In the genomic region with DNA sequence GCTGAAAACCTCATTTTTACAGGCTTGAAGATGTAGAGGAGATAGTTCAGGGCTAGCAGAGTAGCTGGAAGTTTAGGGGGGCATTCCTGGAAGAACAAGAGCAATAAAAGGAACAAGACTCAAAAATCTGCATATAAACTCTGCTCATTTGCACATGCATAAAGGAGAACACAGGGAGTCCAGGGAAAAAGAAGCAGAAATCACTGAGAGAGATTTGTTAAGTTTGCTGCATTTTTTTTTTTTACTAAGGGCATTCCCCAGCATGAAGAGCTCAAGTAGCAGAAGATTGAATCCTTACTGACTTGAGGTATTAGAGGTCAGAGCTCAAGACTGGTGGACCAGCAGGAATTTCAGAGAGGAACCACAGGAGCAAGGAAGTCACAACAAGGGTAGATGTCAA, we compare ENCODE assay signal across 22 cellular contexts. TPM values are rescaled to one million over a fixed set of nuclear protein-coding genes. Genes with fewer than 3 reads are reported as not detected.
A peak's percentile ranks its signal among the peaks of the same experiment; 100 is the strongest.
DNase-seq lines count a peak whose midpoint lies in the region; ATAC-seq, FAIRE-seq and TF ChIP-seq lines count a peak whose summit lies in the region.
"Had no signal": no experiment of that assay in that cellular context is flagged by ENCODE, and none has a peak within 500 bp of the region (broad histone marks: within the 10 kb centered on the region; RNA-seq: fewer than 3 reads in every experiment).

No MANE protein-coding gene starts in this region.

- TF ChIP-seq EP300 in A549 (IDR thresholded peaks at IDR 0.05), result no peak

- peaks cover 34% of the 10 kb centered on the region for H3K9me3 Mint-ChIP-seq in WTC11
- peaks cover 27% of the 10 kb centered on the region for H3K9me3 Mint-ChIP-seq in activated CD4-positive, alpha-beta memory T cell treated with anti-CD3 and anti-CD28 coated beads for 36 hours

- peak; percentile 13 for FAIRE-seq in A549 (lab: Jason Lieb, UNC)
- FAIRE-seq: GM12891, GM18507, K562 had no signal

- DNase-seq in A549 (ENCODE audit: low read depth in 1 of 2, low spot score in 1 of 2), result no peak
- DNase-seq in HCT116 (ENCODE audit: low read depth, low spot score), result no peak
- DNase-seq in WTC11 (ENCODE audit: low spot score), result no peak
- peak; percentile 9 for DNase-seq in iPS DF 6.9 (ENCODE audit: low read depth, low spot score)
- DNase-seq in amniotic stem cell (lab: John Stamatoyannopoulos, UW), result no peak
- no peak for DNase-seq in activated gamma-delta T cell treated with Interleukin-2 at 50 U/mL for 16 hours
- DNase-seq in GM10266 (ENCODE audit: extremely low spot score), result no peak
- DNase-seq in activated CD4-positive, alpha-beta memory T cell treated with anti-CD3 and anti-CD28 coated beads for 36 hours, result no peak
- DNase-seq: CD4-positive, alpha-beta memory T cell; DMS 273 treated with DMSO at 0.1 percent for 48 hours; DMS53; DND-41; EL; IMR-90 had no signal

- H3K4me3 ChIP-seq in A549 (no peak overlapping the region), HCT116 (replicated peaks in 1 of 2; ENCODE audit: low read depth in 1 of 2, low read length in 2 of 2) (no peak overlapping the region), iPS DF 6.9 (ENCODE audit: low read length) (no peak overlapping the region)
- H3K4me3 ChIP-seq: BLaER1, K562 had no signal

- H3K27me3 Mint-ChIP-seq in WTC11 (ENCODE audit: low read depth), result peaks cover 7% of the 10 kb centered on the region
- peaks cover 11% of the 10 kb centered on the region for H3K27me3 Mint-ChIP-seq in activated CD4-positive, alpha-beta memory T cell treated with anti-CD3 and anti-CD28 coated beads for 36 hours

- no peaks in the 10 kb centered on the region for H3K79me2 ChIP-seq in HCT116 (ENCODE audit: insufficient read depth, low read length)

- POLR2A ChIA-PET in A549 (lab: Yijun Ruan, JAX), result no interaction called here
- POLR2A ChIA-PET in HCT116 (lab: Charles Lee), result no interaction called here
- POLR2A ChIA-PET in WTC11 (lab: Charles Lee), result no interaction called here
- POLR2A ChIA-PET in activated CD4-positive, alpha-beta memory T cell treated with anti-CD3 and anti-CD28 coated beads for 36 hours (lab: Charles Lee), result no interaction called here

- TF ChIP-seq CTCF in A549 (IDR thresholded peaks at IDR 0.05) (no peak), HCT116 (IDR thresholded peaks at IDR 0.05 in 2 of 3, conservative IDR thresholded peaks at IDR 0.05 in 1 of 3; ENCODE audit: borderline replicate concordance in 1 of 3, insufficient read depth in 1 of 3, low read depth in 2 of 3, low read length in 2 of 3) (no peak), WTC11 (IDR thresholded peaks at IDR 0.05) (no peak), GM10266 (IDR thresholded peaks at IDR 0.05; ENCODE audit: control insufficient read depth, insufficient read depth, low read depth, missing control alignments) (no peak)

- H3K36me3 ChIP-seq in HCT116 (ENCODE audit: control insufficient read depth in 1 of 2, insufficient read depth in 2 of 2, low read length in 2 of 2) (no peaks in the 10 kb centered on the region), iPS DF 6.9 (ENCODE audit: control insufficient read depth, insufficient read depth, low read length) (no peaks in the 10 kb centered on the region)
- H3K36me3 ChIP-seq: BLaER1 had no signal

- CTCF ChIA-PET in A549 (lab: Yijun Ruan, JAX), result interaction anchor here (0.8 kb wide), 1 partner anchor 116 kb away, joined by 3 read pairs; no protein-coding TSS in a partner anchor
- CTCF ChIA-PET in HCT116 (lab: Charles Lee), result no interaction called here
- CTCF ChIA-PET in WTC11 (lab: Charles Lee), result interaction anchor here (0.9 to 2.5 kb wide), 7 partner anchors 20 to 167 kb away, joined by 3 to 32 read pairs (median 3); no protein-coding TSS in a partner anchor
- CTCF ChIA-PET in activated CD4-positive, alpha-beta memory T cell treated with anti-CD3 and anti-CD28 coated beads for 36 hours (lab: Charles Lee), result interaction anchor here (1.2 kb wide), 1 partner anchor 20 kb away, joined by 3 read pairs; no protein-coding TSS in a partner anchor

- no peak for ATAC-seq in A549
- no peak for ATAC-seq in HCT116
- ATAC-seq in WTC11, result peak; percentile 85
- ATAC-seq: K562 had no signal

- H2AFZ ChIP-seq in HCT116 (ENCODE audit: low read depth, low read length, poor library complexity, severe bottlenecking), result peak overlapping the region; percentile 47

- H3K9me2 ChIP-seq in HCT116 (ENCODE audit: insufficient read depth), result no peaks in the 10 kb centered on the region

- H3K4me1 Mint-ChIP-seq in WTC11, result peaks cover 12% of the 10 kb centered on the region
- no peaks in the 10 kb centered on the region for H3K4me1 Mint-ChIP-seq in activated CD4-positive, alpha-beta memory T cell treated with anti-CD3 and anti-CD28 coated beads for 36 hours (ENCODE audit: low read depth)
- H3K4me1 Mint-ChIP-seq: CD14-positive monocyte; CD4-positive, alpha-beta memory T cell had no signal

- RAD21 ChIA-PET in HCT116 (lab: Charles Lee; ENCODE audit: low non-redundant PET in 1 of 2, low total read pairs in 2 of 2, uncharacterized antibody in 2 of 2, unreplicated experiment in 2 of 2), result no interaction called here

- H4K20me1 ChIP-seq in HCT116 (ENCODE audit: insufficient read depth), result no peaks in the 10 kb centered on the region
- H4K20me1 ChIP-seq: BLaER1 had no signal

- no peak overlapping the region for H3K9ac ChIP-seq in HCT116 (ENCODE audit: low read length)
- H3K9ac ChIP-seq: BLaER1 had no signal

- H3K36me3 Mint-ChIP-seq in WTC11, result peaks cover 28% of the 10 kb centered on the region
- H3K36me3 Mint-ChIP-seq in activated CD4-positive, alpha-beta memory T cell treated with anti-CD3 and anti-CD28 coated beads for 36 hours, result peaks cover 15% of the 10 kb centered on the region
- H3K36me3 Mint-ChIP-seq: CD14-positive monocyte had no signal

- peak overlapping the region; percentile 83 for H3K27ac Mint-ChIP-seq in WTC11
- H3K27ac Mint-ChIP-seq in activated CD4-positive, alpha-beta memory T cell treated with anti-CD3 and anti-CD28 coated beads for 36 hours, result no peak overlapping the region
- H3K27ac Mint-ChIP-seq: CD14-positive monocyte; CD4-positive, alpha-beta memory T cell had no signal

- no peaks in the 10 kb centered on the region for H3K4me1 ChIP-seq in A549
- peaks cover 0 to 8% of the 10 kb centered on the region in 2 experiments; a peak in 3 of 4 replicates for H3K4me1 ChIP-seq in HCT116 (ENCODE audit: control insufficient read depth in 1 of 2, insufficient read depth in 2 of 2, low read length in 2 of 2)
- H3K4me1 ChIP-seq in iPS DF 6.9 (ENCODE audit: control insufficient read depth, insufficient read depth, low read length), result no peaks in the 10 kb centered on the region
- H3K4me1 ChIP-seq: BLaER1 had no signal

- H3K27me3 ChIP-seq in HCT116 (ENCODE audit: insufficient read depth, low read length), result no peaks in the 10 kb centered on the region; the same call in 1 of the 2 replicates
- no peaks in the 10 kb centered on the region for H3K27me3 ChIP-seq in iPS DF 6.9 (ENCODE audit: control insufficient read depth, insufficient read depth, low read length)
- H3K27me3 ChIP-seq: BLaER1 had no signal

- H3K9me3 ChIP-seq in A549 (peaks cover 6% of the 10 kb centered on the region; the same call in 1 of the 3 replicates), HCT116 (ENCODE audit: control insufficient read depth in 1 of 2, insufficient read depth in 1 of 2, low read depth in 1 of 2, low read length in 2 of 2) (no peaks in the 10 kb centered on the region), iPS DF 6.9 (ENCODE audit: control insufficient read depth, insufficient read depth, low read length) (no peaks in the 10 kb centered on the region)

- H3K27ac ChIP-seq in A549 (no peak overlapping the region), HCT116 (ENCODE audit: low read depth, low read length) (no peak overlapping the region), iPS DF 6.9 (ENCODE audit: low read length) (peak overlapping the region; percentile 94)
- H3K27ac ChIP-seq: 22Rv1, BLaER1 had no signal

- TF ChIP-seq POLR2A in A549 (IDR thresholded peaks at IDR 0.05; ENCODE audit: low read length) (no peak), HCT116 (IDR thresholded peaks at IDR 0.05; ENCODE audit: borderline replicate concordance, extremely low read depth, insufficient read depth, insufficient read length) (no peak)

- intact Hi-C loops in HCT116 (cut with micrococcal nuclease), result no loop called here
- intact Hi-C loops in activated CD4-positive, alpha-beta memory T cell treated with anti-CD3 and anti-CD28 coated beads for 36 hours (cut with micrococcal nuclease), result no loop called here

- H3K4me2 ChIP-seq in A549 (no peak overlapping the region), HCT116 (ENCODE audit: low read length) (no peak overlapping the region)
- H3K4me2 ChIP-seq: BLaER1 had no signal

- H3K4me3 Mint-ChIP-seq in WTC11, result no peak overlapping the region; the same call in 1 of the 2 replicates
- no peak overlapping the region for H3K4me3 Mint-ChIP-seq in activated CD4-positive, alpha-beta memory T cell treated with anti-CD3 and anti-CD28 coated beads for 36 hours
- H3K4me3 Mint-ChIP-seq: CD14-positive monocyte; CD4-positive, alpha-beta memory T cell had no signal

- no peak for TF ChIP-seq RAD21 in A549 (conservative IDR thresholded peaks at IDR 0.05 in 1 of 2, IDR thresholded peaks at IDR 0.05 in 1 of 2)
- TF ChIP-seq RAD21 in HCT116 (IDR thresholded peaks at IDR 0.05; ENCODE audit: low read depth), result no peak

- no TSS peak for BruUV-seq in HCT116 (replicated peaks; lab: Mats Ljungman, UMichigan)

TF ChIP-seq in A549, 52 proteins besides CTCF, POLR2A, EP300 and RAD21:
- no peak for TF ChIP-seq ZNF302 (CRISPR knock-in tag; IDR thresholded peaks at IDR 0.05)
- no peak for TF ChIP-seq HOXA7 (CRISPR knock-in tag; IDR thresholded peaks at IDR 0.05)
- TF ChIP-seq CEBPB (IDR thresholded peaks at IDR 0.05), result no peak
- TF ChIP-seq KDM5A (IDR thresholded peaks at IDR 0.05), result no peak

TF ChIP-seq in HCT116, 20 proteins besides CTCF, POLR2A, EP300 and RAD21 (continues in another document):
- TF ChIP-seq SP1 (IDR thresholded peaks at IDR 0.05; ENCODE audit: low read depth) (no peak), EZH2 (IDR thresholded peaks at IDR 0.05) (no peak)

RNA-seq across cellular contexts. Expression of a gene that starts 28.2 kb away (rescaled TPM):
- 0.43 and 0.44 TPM in 2 replicates for polyA plus RNA-seq in A549 (2011; rRNA removed)
- polyA plus RNA-seq in A549 (2012; cell fraction: cytosol; rRNA removed), result 0.11 and 0.19 TPM in 2 replicates
- polyA plus RNA-seq in A549 (2012; cell fraction: nucleus; rRNA removed), result 0.32 and 0.49 TPM in 2 replicates
- polyA plus RNA-seq in A549 (2017; fragmentation: RNase III; extraction: RNeasy Plus Mini Kit Qiagen cat#74134 plus additional on column Dnase treatment), result 0.31 to 0.49 TPM (median 0.42 TPM) in 3 replicates
- polyA minus RNA-seq in A549 (2011; rRNA and poly(A)+ RNA removed), result 0.87 and 0.97 TPM in 2 replicates
- 1.1 TPM for total RNA-seq in HCT116 (2021; ENCODE audit: unreplicated experiment)
- 0.11 and 0.23 TPM in 2 replicates for polyA plus RNA-seq in HCT116 (2012)
- 6.7 to 9.1 TPM (median 7.2 TPM) in 3 replicates for total RNA-seq in WTC11 (2021)
- 10 to 100 TPM; 48.9 to 49.1 TPM for total RNA-seq in activated CD4-positive, alpha-beta memory T cell treated with anti-CD3 and anti-CD28 coated beads for 36 hours
- total RNA-seq: G401 had no signal
- polyA plus RNA-seq: AG04450, CD14-positive monocyte, IMR-90, K562 had no signal
